8 cellular contexts compared by ENCODE assay signal in the genomic region with DNA sequence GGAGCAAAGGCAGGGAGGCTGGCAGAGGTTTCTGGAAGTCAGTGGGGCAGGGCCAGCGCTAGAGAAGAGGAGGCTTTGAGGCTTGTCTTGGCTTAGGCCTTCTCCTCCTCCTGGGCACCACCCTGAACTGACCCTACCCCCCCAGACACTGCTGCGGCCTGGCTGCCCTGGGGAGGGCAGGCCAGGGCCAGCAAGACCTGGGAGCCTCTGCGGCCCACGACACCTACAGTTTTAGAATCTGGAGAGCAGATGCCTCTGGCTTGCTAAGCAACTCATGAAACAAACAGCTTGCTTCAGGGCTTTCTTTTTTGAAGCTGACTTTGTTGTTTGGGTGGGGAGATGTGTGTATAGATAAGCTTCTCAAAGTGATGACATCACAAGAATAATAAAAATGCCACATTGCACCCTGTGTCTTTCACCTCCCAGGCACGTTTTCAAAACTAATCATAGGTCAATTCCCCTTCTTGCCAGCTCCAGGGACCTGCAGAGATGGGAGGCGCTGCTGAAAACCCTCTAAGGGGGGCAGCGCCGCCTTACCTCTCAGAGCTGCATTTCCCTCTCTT. TPM values are rescaled to one million over a fixed set of nuclear protein-coding genes. Genes with fewer than 3 reads are reported as not detected.
DNase-seq lines count a peak whose midpoint lies in the region; ATAC-seq and TF ChIP-seq lines count a peak whose summit lies in the region.

No MANE protein-coding gene starts in this region.

- no peaks in the 10 kb centered on the region for H3K9me3 Mint-ChIP-seq in CD8-positive, alpha-beta memory T cell
- H3K9me3 Mint-ChIP-seq in mesothelial cell of epicardium, result no peaks in the 10 kb centered on the region

- peak overlapping the region; percentile 47 for H3K27ac ChIP-seq in CD8-positive, alpha-beta memory T cell (ENCODE audit: low read depth, low read length)

- no peak for TF ChIP-seq CTCF in mesothelial cell of epicardium (IDR thresholded peaks at IDR 0.05; ENCODE audit: unreplicated experiment)

- in situ Hi-C loops in KBM-7 (cut with MboI; ENCODE audit: low pct_unique_long_range_greater_than_20kb, low sequenced_read_pairs), result no loop called here

- H3K36me3 Mint-ChIP-seq in CD8-positive, alpha-beta memory T cell, result no peaks in the 10 kb centered on the region
- no peaks in the 10 kb centered on the region for H3K36me3 Mint-ChIP-seq in mesothelial cell of epicardium

- POLR2A ChIA-PET in CD8-positive, alpha-beta memory T cell (lab: Charles Lee), result interaction anchor here (1.1 kb wide), 1 partner anchor 45 kb away, joined by 4 read pairs; no protein-coding TSS in a partner anchor

- H3K27me3 Mint-ChIP-seq in CD8-positive, alpha-beta memory T cell, result peaks cover 0 to 4% of the 10 kb centered on the region in 2 donors
- H3K27me3 Mint-ChIP-seq in mesothelial cell of epicardium (ENCODE audit: low read depth), result no peaks in the 10 kb centered on the region

- no peaks in the 10 kb centered on the region for H3K36me3 ChIP-seq in CD8-positive, alpha-beta memory T cell (ENCODE audit: insufficient read depth, low read length)

- DNase-seq in CD8-positive, alpha-beta memory T cell, result peak; percentile 7 to 75 (median 66)
- peak; percentile 18 for DNase-seq in KBM-7
- peak; percentile 87 for DNase-seq in central memory CD4-positive, alpha-beta T cell
- no peak for DNase-seq in mesothelial cell of epicardium (ENCODE audit: low spot score in 2 of 2, unreplicated experiment in 2 of 2)
- DNase-seq in globus pallidus (ENCODE audit: low spot score), result no peak
- no peak for DNase-seq in germinal center (ENCODE audit: low spot score)
- no peak for DNase-seq in cerebellar nuclear complex (lab: John Stamatoyannopoulos, UW)

- peak overlapping the region in 4 of 7 donors; percentile 1 to 50 (median 31) for H3K4me3 Mint-ChIP-seq in CD8-positive, alpha-beta memory T cell
- H3K4me3 Mint-ChIP-seq in mesothelial cell of epicardium, result no peak overlapping the region

- H3K27ac Mint-ChIP-seq in CD8-positive, alpha-beta memory T cell, result peak overlapping the region; percentile 78 to 93 (median 90)
- H3K27ac Mint-ChIP-seq in mesothelial cell of epicardium, result peak overlapping the region; percentile 95

- no peak for ATAC-seq in HG03520 (IDR thresholded peaks at IDR 0.05; ENCODE audit: unreplicated experiment)

- no peak overlapping the region for H3K4me3 ChIP-seq in CD8-positive, alpha-beta memory T cell (ENCODE audit: low read length)

- H3K4me1 Mint-ChIP-seq in CD8-positive, alpha-beta memory T cell, result peaks cover 13 to 21% (median 15%) of the 10 kb centered on the region in 3 donors
- H3K4me1 Mint-ChIP-seq in mesothelial cell of epicardium, result peaks cover 50% of the 10 kb centered on the region

- H3K27me3 ChIP-seq in CD8-positive, alpha-beta memory T cell (ENCODE audit: insufficient read depth, low read length, poor library complexity, severe bottlenecking), result no peaks in the 10 kb centered on the region

- no peaks in the 10 kb centered on the region for H3K9me3 ChIP-seq in CD8-positive, alpha-beta memory T cell (ENCODE audit: low read length)

- peaks cover 15% of the 10 kb centered on the region for H3K4me1 ChIP-seq in CD8-positive, alpha-beta memory T cell (ENCODE audit: insufficient read depth, low read length)

- CTCF ChIA-PET in CD8-positive, alpha-beta memory T cell (lab: Charles Lee), result interaction anchor here (0.8 to 1.4 kb wide), 4 partner anchors 10 to 58 kb away, joined by 3 to 4 read pairs (median 3); no protein-coding TSS in a partner anchor

RNA-seq across cellular contexts. Expression of gene SMAD7, which starts 46.2 kb away (rescaled TPM):
- 10 to 100 TPM; 23.3 TPM for total RNA-seq in CD8-positive, alpha-beta memory T cell
- polyA plus RNA-seq in CD8-positive, alpha-beta memory T cell, result 7.0 TPM
- total RNA-seq in mesothelial cell of epicardium, result 75.5 to 77.6 TPM (median 76.8 TPM) in 3 replicates

Comparison
In these comparisons a context has a peak if more than half of its experiments do, and no peak if none do; other contexts are left out.
1. DNase-seq: peak in CD8-positive, alpha-beta memory T cell (5 of 5), KBM-7 (single experiment) and central memory CD4-positive, alpha-beta T cell (single experiment); none in mesothelial cell of epicardium (0 of 2), globus pallidus (single experiment), germinal center (single experiment) and cerebellar nuclear complex (0 of 2).